Comparison of ENCODE assay signal across 1 cellular context in genomic region chr20:36391955-36392354, GRCh38.
TF ChIP-seq lines count a peak whose summit lies in the region.

No MANE protein-coding gene starts in this region.

TF ChIP-seq in GM23338, 12 proteins besides CTCF, POLR2A, EP300 and RAD21 (continued from another document):
- TF ChIP-seq, protein P1, sequence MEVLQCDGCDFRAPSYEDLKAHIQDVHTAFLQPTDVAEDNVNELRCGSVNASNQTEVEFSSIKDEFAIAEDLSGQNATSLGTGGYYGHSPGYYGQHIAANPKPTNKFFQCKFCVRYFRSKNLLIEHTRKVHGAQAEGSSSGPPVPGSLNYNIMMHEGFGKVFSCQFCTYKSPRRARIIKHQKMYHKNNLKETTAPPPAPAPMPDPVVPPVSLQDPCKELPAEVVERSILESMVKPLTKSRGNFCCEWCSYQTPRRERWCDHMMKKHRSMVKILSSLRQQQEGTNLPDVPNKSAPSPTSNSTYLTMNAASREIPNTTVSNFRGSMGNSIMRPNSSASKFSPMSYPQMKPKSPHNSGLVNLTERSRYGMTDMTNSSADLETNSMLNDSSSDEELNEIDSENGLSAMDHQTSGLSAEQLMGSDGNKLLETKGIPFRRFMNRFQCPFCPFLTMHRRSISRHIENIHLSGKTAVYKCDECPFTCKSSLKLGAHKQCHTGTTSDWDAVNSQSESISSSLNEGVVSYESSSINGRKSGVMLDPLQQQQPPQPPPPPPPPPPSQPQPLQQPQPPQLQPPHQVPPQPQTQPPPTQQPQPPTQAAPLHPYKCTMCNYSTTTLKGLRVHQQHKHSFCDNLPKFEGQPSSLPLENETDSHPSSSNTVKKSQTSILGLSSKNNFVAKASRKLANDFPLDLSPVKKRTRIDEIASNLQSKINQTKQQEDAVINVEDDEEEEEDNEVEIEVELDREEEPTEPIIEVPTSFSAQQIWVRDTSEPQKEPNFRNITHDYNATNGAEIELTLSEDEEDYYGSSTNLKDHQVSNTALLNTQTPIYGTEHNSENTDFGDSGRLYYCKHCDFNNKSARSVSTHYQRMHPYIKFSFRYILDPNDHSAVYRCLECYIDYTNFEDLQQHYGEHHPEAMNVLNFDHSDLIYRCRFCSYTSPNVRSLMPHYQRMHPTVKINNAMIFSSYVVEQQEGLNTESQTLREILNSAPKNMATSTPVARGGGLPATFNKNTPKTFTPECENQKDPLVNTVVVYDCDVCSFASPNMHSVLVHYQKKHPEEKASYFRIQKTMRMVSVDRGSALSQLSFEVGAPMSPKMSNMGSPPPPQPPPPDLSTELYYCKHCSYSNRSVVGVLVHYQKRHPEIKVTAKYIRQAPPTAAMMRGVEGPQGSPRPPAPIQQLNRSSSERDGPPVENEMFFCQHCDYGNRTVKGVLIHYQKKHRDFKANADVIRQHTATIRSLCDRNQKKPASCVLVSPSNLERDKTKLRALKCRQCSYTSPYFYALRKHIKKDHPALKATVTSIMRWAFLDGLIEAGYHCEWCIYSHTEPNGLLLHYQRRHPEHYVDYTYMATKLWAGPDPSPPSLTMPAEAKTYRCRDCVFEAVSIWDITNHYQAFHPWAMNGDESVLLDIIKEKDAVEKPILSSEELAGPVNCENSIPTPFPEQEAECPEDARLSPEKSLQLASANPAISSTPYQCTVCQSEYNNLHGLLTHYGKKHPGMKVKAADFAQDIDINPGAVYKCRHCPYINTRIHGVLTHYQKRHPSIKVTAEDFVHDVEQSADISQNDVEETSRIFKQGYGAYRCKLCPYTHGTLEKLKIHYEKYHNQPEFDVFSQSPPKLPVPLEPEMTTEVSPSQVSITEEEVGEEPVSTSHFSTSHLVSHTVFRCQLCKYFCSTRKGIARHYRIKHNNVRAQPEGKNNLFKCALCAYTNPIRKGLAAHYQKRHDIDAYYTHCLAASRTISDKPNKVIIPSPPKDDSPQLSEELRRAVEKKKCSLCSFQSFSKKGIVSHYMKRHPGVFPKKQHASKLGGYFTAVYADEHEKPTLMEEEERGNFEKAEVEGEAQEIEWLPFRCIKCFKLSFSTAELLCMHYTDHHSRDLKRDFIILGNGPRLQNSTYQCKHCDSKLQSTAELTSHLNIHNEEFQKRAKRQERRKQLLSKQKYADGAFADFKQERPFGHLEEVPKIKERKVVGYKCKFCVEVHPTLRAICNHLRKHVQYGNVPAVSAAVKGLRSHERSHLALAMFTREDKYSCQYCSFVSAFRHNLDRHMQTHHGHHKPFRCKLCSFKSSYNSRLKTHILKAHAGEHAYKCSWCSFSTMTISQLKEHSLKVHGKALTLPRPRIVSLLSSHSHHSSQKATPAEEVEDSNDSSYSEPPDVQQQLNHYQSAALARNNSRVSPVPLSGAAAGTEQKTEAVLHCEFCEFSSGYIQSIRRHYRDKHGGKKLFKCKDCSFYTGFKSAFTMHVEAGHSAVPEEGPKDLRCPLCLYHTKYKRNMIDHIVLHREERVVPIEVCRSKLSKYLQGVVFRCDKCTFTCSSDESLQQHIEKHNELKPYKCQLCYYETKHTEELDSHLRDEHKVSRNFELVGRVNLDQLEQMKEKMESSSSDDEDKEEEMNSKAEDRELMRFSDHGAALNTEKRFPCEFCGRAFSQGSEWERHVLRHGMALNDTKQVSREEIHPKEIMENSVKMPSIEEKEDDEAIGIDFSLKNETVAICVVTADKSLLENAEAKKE (CRISPR knock-in tag; IDR thresholded peaks at IDR 0.05), result no peak
- TF ChIP-seq CREB1 (CRISPR knock-in tag; IDR thresholded peaks at IDR 0.05; ENCODE audit: low read depth) (no peak), EZH2 (IDR thresholded peaks at IDR 0.05; ENCODE audit: low read depth, unreplicated experiment) (no peak), ZNF331 (CRISPR knock-in tag; IDR thresholded peaks at IDR 0.05; ENCODE audit: low read depth) (no peak), REST (IDR thresholded peaks at IDR 0.05; ENCODE audit: unreplicated experiment) (no peak)
- TF ChIP-seq, protein P2, sequence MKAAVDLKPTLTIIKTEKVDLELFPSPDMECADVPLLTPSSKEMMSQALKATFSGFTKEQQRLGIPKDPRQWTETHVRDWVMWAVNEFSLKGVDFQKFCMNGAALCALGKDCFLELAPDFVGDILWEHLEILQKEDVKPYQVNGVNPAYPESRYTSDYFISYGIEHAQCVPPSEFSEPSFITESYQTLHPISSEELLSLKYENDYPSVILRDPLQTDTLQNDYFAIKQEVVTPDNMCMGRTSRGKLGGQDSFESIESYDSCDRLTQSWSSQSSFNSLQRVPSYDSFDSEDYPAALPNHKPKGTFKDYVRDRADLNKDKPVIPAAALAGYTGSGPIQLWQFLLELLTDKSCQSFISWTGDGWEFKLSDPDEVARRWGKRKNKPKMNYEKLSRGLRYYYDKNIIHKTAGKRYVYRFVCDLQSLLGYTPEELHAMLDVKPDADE (IDR thresholded peaks at IDR 0.05), result no peak
